Comparison of ENCODE assay signal across 8 cellular contexts in genomic region chr5:149439899-149440655, GRCh38.
DNase-seq lines count a peak whose midpoint lies in the region; ATAC-seq, FAIRE-seq and TF ChIP-seq lines count a peak whose summit lies in the region.

No MANE protein-coding gene starts in this region.

- H3K27me3 ChIP-seq in BLaER1 treated with 17β-estradiol and CSF1 and Interleukin-3, amounts not matched to agents 10 nM and 100 nM = no peaks in the 10 kb centered on the region

- H3K36me3 ChIP-seq in BLaER1 treated with 17β-estradiol and CSF1 and Interleukin-3, amounts not matched to agents 10 nM and 100 nM = no peaks in the 10 kb centered on the region
- H3K36me3 ChIP-seq in kidney (ENCODE audit: control insufficient read depth in 1 of 2, insufficient read depth in 2 of 2, low read length in 2 of 2) = no peaks in the 10 kb centered on the region

- H4K20me1 ChIP-seq in BLaER1 treated with 17β-estradiol and CSF1 and Interleukin-3, amounts not matched to agents 10 nM and 100 nM = no peaks in the 10 kb centered on the region

- no peak for FAIRE-seq in kidney (lab: Jason Lieb, UNC)

- DNase-seq in HK-2 (ENCODE audit: unreplicated experiment) (peak; percentile 77), kidney (peak; percentile 87), GOT3 (lab: John Stamatoyannopoulos, UW) (no peak), SKM-1 (lab: John Stamatoyannopoulos, UW; ENCODE audit: unreplicated experiment) (no peak), anterior cingulate cortex (lab: John Stamatoyannopoulos, UW) (no peak)
- DNase-seq in activated CD4-positive, alpha-beta T cell treated with anti-CD3 and anti-CD28 coated beads, Interleukin-2, amount 50 U/mL, for 48 hours = peak; percentile 14 to 34

- peak overlapping the region in 7 of 11 experiments; percentile 15 to 60 (median 26); a peak in 8 of 22 replicates for H3K4me2 ChIP-seq in BLaER1 treated with 17β-estradiol and CSF1 and Interleukin-3, amounts not matched to agents 10 nM and 100 nM

- peak; percentile 20 for TF ChIP-seq CTCF in kidney (IDR thresholded peaks at IDR 0.05; ENCODE audit: borderline replicate concordance, extremely low read depth, insufficient read depth)

- H3K9me3 ChIP-seq in BLaER1 treated with 17β-estradiol and CSF1 and Interleukin-3, amounts not matched to agents 10 nM and 100 nM (replicated peaks in 1 of 11) = peaks cover 7 to 15% (median 13%) of the 10 kb centered on the region in 11 experiments; a peak in 19 of 22 replicates
- no peaks in the 10 kb centered on the region for H3K9me3 ChIP-seq in kidney (ENCODE audit: control insufficient read depth in 1 of 2, low read length in 2 of 2)

- no peak overlapping the region for H3K9ac ChIP-seq in BLaER1 treated with 17β-estradiol and CSF1 and Interleukin-3, amounts not matched to agents 10 nM and 100 nM
- no peak overlapping the region for H3K9ac ChIP-seq in kidney (ENCODE audit: low read length in 2 of 2)

- intact Hi-C loops in kidney (cut with DNase I) = loop anchor here (5.0 to 10.0 kb wide), 2 partner anchors 65 to 122 kb away; partner anchors contain the start of gene IL17B

- no peak overlapping the region for H3K4me3 ChIP-seq in BLaER1 treated with 17β-estradiol and CSF1 and Interleukin-3, amounts not matched to agents 10 nM and 100 nM
- H3K4me3 ChIP-seq in kidney (ENCODE audit: low read length in 2 of 2) = no peak overlapping the region

- H3K27ac ChIP-seq in BLaER1 treated with 17β-estradiol and CSF1 and Interleukin-3, amounts not matched to agents 10 nM and 100 nM = no peak overlapping the region
- H3K27ac ChIP-seq in kidney (ENCODE audit: low read depth in 2 of 2, low read length in 2 of 2) = no peak overlapping the region

- ATAC-seq in GM21515 (IDR thresholded peaks at IDR 0.05; ENCODE audit: unreplicated experiment) = no peak

- peaks cover 6 to 22% (median 14%) of the 10 kb centered on the region in 10 experiments; a peak in 16 of 20 replicates for H3K4me1 ChIP-seq in BLaER1 treated with 17β-estradiol and CSF1 and Interleukin-3, amounts not matched to agents 10 nM and 100 nM
- peaks cover 0 to 10% of the 10 kb centered on the region in 2 donors for H3K4me1 ChIP-seq in kidney (ENCODE audit: control insufficient read depth in 1 of 2, insufficient read depth in 1 of 2, low read depth in 1 of 2, low read length in 2 of 2)

Comparison
In these comparisons a context has a peak if more than half of its experiments do, and no peak if none do; other contexts are left out.
1. DNase-seq: peak in HK-2 (single experiment), activated CD4-positive, alpha-beta T cell treated with anti-CD3 and anti-CD28 coated beads, Interleukin-2, amount 50 U/mL, for 48 hours (2 of 2) and kidney (single experiment); none in GOT3 (single experiment), SKM-1 (single experiment) and anterior cingulate cortex (0 of 58).